Comparison of ENCODE assay signal across 15 cellular contexts in genomic region chr15:93252780-93253179, GRCh38.
"Had no signal": no experiment of that assay in that cellular context is flagged by ENCODE, and none has a peak within 500 bp of the region (broad histone marks: within the 10 kb centered on the region; RNA-seq: fewer than 3 reads in every experiment).

No MANE protein-coding gene starts in this region.

- H3K9me3 ChIP-seq: mucosa of descending colon, sigmoid colon, stomach, thyroid gland had no signal

- DNase-seq: cortex of kidney; effector memory CD8-positive, alpha-beta T cell; erythroblast; mesenchymal stem cell; mucosa of descending colon; naive B cell; sigmoid colon; stimulated activated CD4-positive, alpha-beta T cell treated with anti-CD3 and anti-CD28 coated beads, Interleukin-2, amount 100 ng/mL, for 24 hours; stimulated activated CD4-positive, alpha-beta T cell treated with anti-CD3 and anti-CD28 coated beads, Interleukin-4, amount 100 ng/mL, for 24 hours; stimulated activated naive CD4-positive, alpha-beta T cell treated with Interleukin-2 at 50 U/mL for 16 hours; stomach; thyroid gland had no signal

- H3K4me1 ChIP-seq: parathyroid adenoma, sigmoid colon, stomach, thyroid gland had no signal

- ATAC-seq: effector memory CD8-positive, alpha-beta T cell; mucosa of descending colon; natural killer cell treated with Interleukin-12 subunit alpha and Interleukin-12 subunit beta and Interleukin-15 and Interleukin-18, amount 100 ng/mL, for 72 hours; stimulated activated effector memory CD8-positive, alpha-beta T cell treated with anti-CD3 and anti-CD28 coated beads, Interleukin-12 subunit alpha, Interleukin-12 subunit beta, amount 100 ng/mL, for 72 hours had no signal

- H3K27ac ChIP-seq: parathyroid adenoma, sigmoid colon, stomach, thyroid gland had no signal

- H3K27me3 ChIP-seq: sigmoid colon, stomach, thyroid gland had no signal

- H3K4me3 ChIP-seq: mucosa of descending colon, sigmoid colon, stomach, thyroid gland had no signal

- H3K36me3 ChIP-seq: sigmoid colon, stomach, thyroid gland had no signal

- H3K9ac ChIP-seq: parathyroid adenoma had no signal
